ENCODE assay signal across 12 cellular contexts in genomic region chr21:38306833-38307232, GRCh38. TPM values are rescaled to one million over a fixed set of nuclear protein-coding genes. Genes with fewer than 3 reads are reported as not detected.
DNase-seq lines count a peak whose midpoint lies in the region; ATAC-seq and TF ChIP-seq lines count a peak whose summit lies in the region.
"Had no signal": no experiment of that assay in that cellular context is flagged by ENCODE, and none has a peak within 500 bp of the region (broad histone marks: within the 10 kb centered on the region; RNA-seq: fewer than 3 reads in every experiment).

No MANE protein-coding gene starts in this region.

- peaks cover 26% of the 10 kb centered on the region for H3K4me1 ChIP-seq in foreskin keratinocyte
- H3K4me1 ChIP-seq in suprapubic skin = peaks cover 6% of the 10 kb centered on the region

- TF ChIP-seq CTCF in foreskin keratinocyte (conservative IDR thresholded peaks at IDR 0.05) (no peak), suprapubic skin (IDR thresholded peaks at IDR 0.05) (no peak)

- DNase-seq in H4 (ENCODE audit: low spot score) (peak; percentile 79), amniotic epithelial cell (ENCODE audit: low read depth) (peak; percentile 100), foreskin keratinocyte (peak in 1 of 2 donors; percentile 82), suprapubic skin (ENCODE audit: low spot score in 2 of 2) (no peak), cortex of kidney (lab: John Stamatoyannopoulos, UW) (no peak), NCI-H1930 (lab: John Stamatoyannopoulos, UW) (no peak), SIG-M5 treated with dmso at 0.1 percent for 504 hours (lab: John Stamatoyannopoulos, UW; ENCODE audit: unreplicated experiment) (no peak), pons (ENCODE audit: low spot score) (no peak)
- DNase-seq: activated CD4-positive, alpha-beta T cell treated with anti-CD3 and anti-CD28 coated beads, Interleukin-2, amount 50 U/mL, for 1 hour; effector CD4-positive, alpha-beta T cell; natural killer cell; NCI-H524 had no signal

- H3K27me3 ChIP-seq in foreskin keratinocyte (no peaks in the 10 kb centered on the region), suprapubic skin (no peaks in the 10 kb centered on the region)

- H3K4me3 ChIP-seq in suprapubic skin = no peak overlapping the region

- no peak for TF ChIP-seq POLR2A in suprapubic skin (IDR thresholded peaks at IDR 0.05)

- 91% methylated on average over 2 of the region's 2 CpGs for WGBS in suprapubic skin

- no peak for TF ChIP-seq EP300 in suprapubic skin (IDR thresholded peaks at IDR 0.05)

- H3K9me3 ChIP-seq in suprapubic skin = no peaks in the 10 kb centered on the region

- no peak for ATAC-seq in foreskin keratinocyte
- ATAC-seq: natural killer cell had no signal

- H3K36me3 ChIP-seq in suprapubic skin = no peaks in the 10 kb centered on the region

- H3K27ac ChIP-seq in foreskin keratinocyte (peak overlapping the region; percentile 5), suprapubic skin (peak overlapping the region; percentile 76)

RNA-seq across cellular contexts. Expression of gene KCNJ15, which starts 50.0 kb away (rescaled TPM):
- 0.06 TPM in 1 of 2 replicates, not detected in the other for total RNA-seq in H4 (2014; rRNA removed; shearing (Covaris generic))
- total RNA-seq in foreskin keratinocyte (35.6 and 42.7 TPM in 2 replicates), suprapubic skin (1 to 10 TPM; 4.6 to 9.2 (median 6.5) TPM)
- polyA plus RNA-seq in foreskin keratinocyte = 16.0 and 24.5 TPM in 2 replicates

Comparison
In these comparisons a context has a peak if more than half of its experiments do, and no peak if none do; other contexts are left out.
1. DNase-seq: peak in H4 (single experiment) and amniotic epithelial cell (single experiment); none in suprapubic skin (0 of 2), cortex of kidney (single experiment), NCI-H1930 (0 of 2), SIG-M5 treated with dmso at 0.1 percent for 504 hours (single experiment) and pons (single experiment).